1 cellular context compared by ENCODE assay signal in the genomic region with DNA sequence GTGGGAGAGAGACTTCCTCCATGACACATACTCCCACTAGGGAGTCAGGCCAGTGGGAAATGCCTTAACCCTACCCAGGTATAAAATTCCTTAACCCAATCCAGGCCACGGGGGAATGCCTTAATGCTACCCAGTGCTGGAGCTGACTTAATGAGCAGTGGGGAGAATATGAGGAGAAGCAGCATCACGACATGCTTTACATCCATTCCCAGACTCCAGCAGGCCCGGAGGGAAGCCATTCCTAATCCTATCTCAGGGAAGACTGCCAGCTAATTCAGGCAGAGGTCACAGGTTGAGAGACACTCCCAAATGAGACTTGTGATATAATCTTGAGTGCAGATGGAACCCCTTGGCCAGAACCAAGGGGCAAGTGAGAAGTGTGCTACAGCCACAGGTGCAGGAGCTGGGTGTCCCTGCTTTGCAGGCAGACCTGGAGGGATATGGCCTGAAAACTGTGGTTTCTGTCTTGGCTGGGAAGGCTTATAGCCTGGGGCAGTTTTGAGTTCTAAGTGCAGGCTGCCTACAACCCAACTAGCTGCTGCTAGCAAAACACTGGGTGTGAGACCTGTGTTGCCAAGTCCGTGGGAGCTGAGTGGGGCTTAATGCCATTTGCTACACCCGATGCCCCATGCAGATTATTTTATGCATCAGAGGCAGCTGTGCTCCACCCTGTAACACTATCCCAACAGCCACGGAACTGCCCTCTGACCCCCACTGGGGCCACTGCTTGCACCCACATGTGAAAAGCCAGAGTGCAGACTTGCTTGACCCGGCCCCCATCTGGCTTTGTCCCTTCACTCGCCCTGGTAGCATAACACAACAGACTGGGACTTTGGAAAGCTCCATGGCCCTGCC.
TF ChIP-seq lines count a peak whose summit lies in the region.

No MANE protein-coding gene starts in this region.

TF ChIP-seq in IMR-90, 13 proteins besides CTCF, POLR2A, EP300 and RAD21:
- TF ChIP-seq RFX5 (IDR thresholded peaks at IDR 0.05; ENCODE audit: low read depth, low read length), result no peak
- TF ChIP-seq CHD1 (IDR thresholded peaks at IDR 0.05; ENCODE audit: low read depth, low read length), result no peak
- TF ChIP-seq MAZ (IDR thresholded peaks at IDR 0.05; ENCODE audit: borderline replicate concordance, low read depth, low read length), result no peak
- TF ChIP-seq MXI1 (IDR thresholded peaks at IDR 0.05; ENCODE audit: borderline replicate concordance, low read depth, low read length), result no peak
